In the genomic region with DNA sequence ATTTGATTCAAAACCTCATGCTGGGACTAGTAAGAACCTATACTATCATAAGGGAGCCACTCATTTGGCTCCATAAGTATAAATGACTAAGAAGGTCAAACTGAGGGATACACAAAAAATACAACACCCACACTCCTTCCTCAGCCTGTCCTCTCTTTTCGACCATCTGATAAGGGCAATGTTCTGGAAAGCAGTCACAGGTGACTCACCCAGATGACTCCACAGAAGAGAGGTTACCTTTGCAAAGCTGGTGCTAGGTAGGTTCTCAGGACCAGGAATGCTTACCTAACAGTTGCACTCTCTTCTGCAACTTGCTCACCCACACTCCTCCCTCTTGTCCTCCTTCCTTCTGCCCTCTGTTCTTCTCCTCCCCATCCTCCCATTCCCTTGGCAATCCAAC, we compare ENCODE assay signal across 20 cellular contexts. TPM values are rescaled to one million over a fixed set of nuclear protein-coding genes. Genes with fewer than 3 reads are reported as not detected.
A peak's percentile ranks its signal among the peaks of the same experiment; 100 is the strongest.
DNase-seq lines count a peak whose midpoint lies in the region; ATAC-seq and TF ChIP-seq lines count a peak whose summit lies in the region.
"Had no signal": no experiment of that assay in that cellular context is flagged by ENCODE, and none has a peak within 500 bp of the region (broad histone marks: within the 10 kb centered on the region; RNA-seq: fewer than 3 reads in every experiment).

No MANE protein-coding gene starts in this region.

- no peaks in the 10 kb centered on the region for H3K9me3 ChIP-seq in RWPE2 (ENCODE audit: severe bottlenecking)
- H3K9me3 ChIP-seq: ascending aorta had no signal

- peaks cover 39% of the 10 kb centered on the region for H3K36me3 ChIP-seq in RWPE2 (ENCODE audit: low read depth)

- H3K27ac ChIP-seq in RWPE2 (ENCODE audit: poor library complexity, severe bottlenecking): peak overlapping the region; percentile 12
- H3K27ac ChIP-seq: coronary artery, tibial nerve had no signal

- DNase-seq in HPDE6-E6E7 (ENCODE audit: extremely low spot score) (peak; percentile 87), RWPE2 (ENCODE audit: low spot score) (no peak), omental fat pad (ENCODE audit: low spot score) (no peak), OCI-M2 (lab: John Stamatoyannopoulos, UW; ENCODE audit: unreplicated experiment) (no peak), Kasumi-1 (lab: John Stamatoyannopoulos, UW) (no peak)
- DNase-seq in central memory CD4-positive, alpha-beta T cell: no peak
- DNase-seq: activated B cell treated with CpG ODN at 0.5 μM for 24 hours; activated gamma-delta T cell treated with Interleukin-2 at 50 U/mL for 16 hours; GDM1; glutamatergic neuron; NCI-H1417 treated with DMSO at 0.1 percent for 48 hours; NCI-H2171 treated with DMSO at 0.1 percent for 48 hours; RPMI8226; stimulated activated naive CD4-positive, alpha-beta T cell treated with Interleukin-2 at 50 U/mL for 16 hours; T-helper 17 cell had no signal

- no peak overlapping the region for H3K4me3 ChIP-seq in RWPE2 (ENCODE audit: severe bottlenecking)
- H3K4me3 ChIP-seq: ascending aorta, coronary artery, tibial nerve had no signal

- no peaks in the 10 kb centered on the region for H3K27me3 ChIP-seq in RWPE2 (ENCODE audit: insufficient read depth, poor library complexity, severe bottlenecking)
- H3K27me3 ChIP-seq: ascending aorta, tibial nerve had no signal

- TF ChIP-seq CTCF in RWPE2 (IDR thresholded peaks at IDR 0.05; ENCODE audit: poor library complexity, severe bottlenecking) (no peak), omental fat pad (IDR thresholded peaks at IDR 0.05) (no peak)

- ATAC-seq in RWPE2 (ENCODE audit: low read depth) (peak; percentile 99), esophagus mucosa (peak; percentile 76), omental fat pad (ENCODE audit: low FRiP score) (peak; percentile 28), GM21825 (IDR thresholded peaks at IDR 0.05; ENCODE audit: unreplicated experiment) (no peak)
- ATAC-seq: T-helper 17 cell had no signal

- peaks cover 12% of the 10 kb centered on the region for H3K4me1 ChIP-seq in RWPE2 (ENCODE audit: insufficient read depth, poor library complexity, severe bottlenecking)

RNA-seq across cellular contexts. Expression of gene LHFPL2, which starts 32.9 kb away (rescaled TPM):
- total RNA-seq in esophagus mucosa (3.7 TPM), omental fat pad (100 to 1,000 TPM in 1 of 4 donors, 10 to 100 TPM in 3; 37.1 to 146 (median 45.9) TPM)
